ENCODE assay signal across 9 cellular contexts in the genomic region with DNA sequence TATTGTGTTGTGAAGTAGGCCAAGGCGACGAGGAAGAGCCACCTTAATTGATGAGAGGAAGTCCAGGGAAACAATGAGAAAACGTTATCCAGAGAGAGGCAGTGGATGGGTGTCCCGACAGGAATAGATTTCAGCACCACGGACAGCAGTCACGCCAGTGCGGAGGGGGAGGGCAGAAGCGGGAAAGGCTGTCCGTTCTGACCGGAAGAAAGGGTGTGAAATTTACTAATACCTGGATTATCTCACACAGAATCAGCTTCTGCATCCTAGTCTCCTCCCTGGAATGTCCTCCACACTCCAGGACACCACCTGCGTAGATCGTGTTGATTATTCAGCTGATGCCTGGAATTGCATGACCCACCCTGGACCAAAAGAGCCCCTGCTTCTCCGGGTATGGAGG. TPM values are rescaled to one million over a fixed set of nuclear protein-coding genes. Genes with fewer than 3 reads are reported as not detected.
DNase-seq lines count a peak whose midpoint lies in the region; ATAC-seq lines count a peak whose summit lies in the region.
"Had no signal": no experiment of that assay in that cellular context is flagged by ENCODE, and none has a peak within 500 bp of the region (broad histone marks: within the 10 kb centered on the region; RNA-seq: fewer than 3 reads in every experiment).

No MANE protein-coding gene starts in this region.

- DNase-seq in GM19238 (ENCODE audit: insufficient read length, low spot score) (peak; percentile 36), OCI-M1 (lab: John Stamatoyannopoulos, UW) (peak; percentile 80), left ventricle myocardium superior (peak; percentile 60), retina (peak; percentile 64), NCI-H524 treated with DMSO at 0.1 percent for 48 hours (lab: John Stamatoyannopoulos, UW) (no peak)
- peak; percentile 69 for DNase-seq in activated naive CD4-positive, alpha-beta T cell treated with anti-CD3 and anti-CD28 coated beads for 36 hours

- H3K27ac Mint-ChIP-seq in activated naive CD4-positive, alpha-beta T cell treated with anti-CD3 and anti-CD28 coated beads for 36 hours = no peak overlapping the region
- H3K27ac Mint-ChIP-seq: nephron had no signal

- H3K36me3 Mint-ChIP-seq in activated naive CD4-positive, alpha-beta T cell treated with anti-CD3 and anti-CD28 coated beads for 36 hours (ENCODE audit: low read depth) = no peaks in the 10 kb centered on the region

- CTCF ChIA-PET in activated naive CD4-positive, alpha-beta T cell treated with anti-CD3 and anti-CD28 coated beads for 36 hours (lab: Charles Lee) = interaction anchor here (0.6 to 0.7 kb wide), 2 partner anchors 16 to 90 kb away, joined by 3 read pairs; no protein-coding TSS in a partner anchor

- ATAC-seq in left ventricle myocardium superior (peak; percentile 72), GM18873 (IDR thresholded peaks at IDR 0.05; ENCODE audit: low FRiP score, unreplicated experiment) (no peak), GM18520 (IDR thresholded peaks at IDR 0.05; ENCODE audit: unreplicated experiment) (no peak)

- H3K9me3 Mint-ChIP-seq in activated naive CD4-positive, alpha-beta T cell treated with anti-CD3 and anti-CD28 coated beads for 36 hours = no peaks in the 10 kb centered on the region
- H3K9me3 Mint-ChIP-seq: nephron had no signal

- H3K4me3 Mint-ChIP-seq in activated naive CD4-positive, alpha-beta T cell treated with anti-CD3 and anti-CD28 coated beads for 36 hours = no peak overlapping the region
- H3K4me3 Mint-ChIP-seq: nephron had no signal

- peaks cover 27% of the 10 kb centered on the region for H3K27me3 Mint-ChIP-seq in activated naive CD4-positive, alpha-beta T cell treated with anti-CD3 and anti-CD28 coated beads for 36 hours (ENCODE audit: low read depth)

- no peaks in the 10 kb centered on the region for H3K4me1 Mint-ChIP-seq in activated naive CD4-positive, alpha-beta T cell treated with anti-CD3 and anti-CD28 coated beads for 36 hours (ENCODE audit: low read depth)
- H3K4me1 Mint-ChIP-seq: nephron had no signal

- intact Hi-C loops in activated naive CD4-positive, alpha-beta T cell treated with anti-CD3 and anti-CD28 coated beads for 36 hours (cut with micrococcal nuclease) = no loop called here
- intact Hi-C loops in left ventricle myocardium superior (cut with micrococcal nuclease) = no loop called here

RNA-seq across cellular contexts. Expression of a gene that starts 7.4 kb away (rescaled TPM):
- not detected for total RNA-seq in activated naive CD4-positive, alpha-beta T cell treated with anti-CD3 and anti-CD28 coated beads for 36 hours
- total RNA-seq in left ventricle myocardium superior = not detected

RNA-seq across cellular contexts. Expression of a gene that starts 26.0 kb away (rescaled TPM):
- not detected for total RNA-seq in activated naive CD4-positive, alpha-beta T cell treated with anti-CD3 and anti-CD28 coated beads for 36 hours
- not detected for total RNA-seq in left ventricle myocardium superior

RNA-seq across cellular contexts. Expression of a gene that starts 41.8 kb away (rescaled TPM):
- not detected for total RNA-seq in activated naive CD4-positive, alpha-beta T cell treated with anti-CD3 and anti-CD28 coated beads for 36 hours
- not detected for total RNA-seq in left ventricle myocardium superior
